Comparison of ENCODE assay signal across 31 cellular contexts in the genomic region with DNA sequence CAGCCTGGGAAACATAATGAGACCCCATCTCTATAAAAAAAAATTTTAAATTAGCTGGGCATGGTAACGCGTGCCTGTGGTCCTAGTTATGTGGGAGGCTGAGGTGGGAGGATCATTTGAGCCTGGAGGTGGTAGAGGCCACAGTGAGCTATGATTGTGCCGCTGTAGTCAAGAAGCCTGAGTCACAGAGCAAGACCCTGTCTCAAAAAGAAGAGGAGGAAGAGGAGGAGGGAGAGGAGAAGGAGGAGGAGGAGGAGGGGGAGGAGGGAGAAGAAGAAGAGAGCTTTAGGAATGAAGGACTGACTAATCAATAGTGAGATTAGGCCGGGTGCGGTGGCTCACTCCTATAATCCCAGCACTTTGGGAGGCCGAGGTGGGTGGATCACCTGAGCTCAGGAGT.
"Had no signal": no experiment of that assay in that cellular context is flagged by ENCODE, and none has a peak within 500 bp of the region (broad histone marks: within the 10 kb centered on the region; RNA-seq: fewer than 3 reads in every experiment).

No MANE protein-coding gene starts in this region.

- H3K4me3 ChIP-seq: colonic mucosa, esophagus muscularis mucosa, gastrocnemius medialis, heart left ventricle had no signal

- H3K9me3 ChIP-seq: colonic mucosa, esophagus muscularis mucosa, gastrocnemius medialis, heart left ventricle had no signal

- H3K9me3 Mint-ChIP-seq: activated B cell treated with CpG ODN at 0.5 μM for 24 hours; activated CD8-positive, alpha-beta T cell treated with anti-CD3 and anti-CD28 coated beads for 36 hours; activated T-cell treated with anti-CD3 and anti-CD28 coated beads, Interleukin-2, amount 50 U/mL, for 4 hours; activated T-helper 17 cell treated with anti-CD3 and anti-CD28 coated beads, Interleukin-2, amount 50 U/mL, for 72 hours; dendritic cell treated with granulocyte-macrophage colony-stimulating factor and Interleukin-4, amounts not matched to agents 40 ng/mL and 50 ng/mL, for 4 days; effector memory CD8-positive, alpha-beta T cell; T-helper 2 cell treated with Interferon-gamma antibody and Interleukin-4, amounts not matched to agents 5 μg/mL and 100 μg/mL, for 36 hours had no signal

- H3K27ac ChIP-seq: brain microvascular endothelial cell, colonic mucosa, esophagus muscularis mucosa, foreskin keratinocyte, gastrocnemius medialis, heart left ventricle, WERI-Rb-1 had no signal

- H3K27me3 ChIP-seq: brain microvascular endothelial cell, colonic mucosa, esophagus muscularis mucosa, gastrocnemius medialis, heart left ventricle had no signal

- DNase-seq: activated B cell treated with CpG ODN at 0.5 μM for 24 hours; activated CD4-positive, alpha-beta T cell treated with anti-CD3 and anti-CD28 coated beads for 36 hours; activated CD4-positive, alpha-beta T cell treated with anti-CD3 and anti-CD28 coated beads, Interleukin-2, amount 50 U/mL, for 1 hour; activated CD4-positive, alpha-beta T cell treated with anti-CD3 and anti-CD28 coated beads, Interleukin-2, amount 50 U/mL, for 48 hours; activated CD8-positive, alpha-beta memory T cell treated with anti-CD3 and anti-CD28 coated beads for 24 hours; activated CD8-positive, alpha-beta T cell treated with anti-CD3 and anti-CD28 coated beads for 36 hours; activated effector memory CD4-positive, alpha-beta T cell treated with Interleukin-2 at 50 U/mL for 16 hours; activated gamma-delta T cell treated with Interleukin-2 at 50 U/mL for 16 hours; activated naive CD4-positive, alpha-beta T cell treated with anti-CD3 and anti-CD28 coated beads, Interleukin-2, amount 50 U/mL, for 16 hours; activated naive CD4-positive, alpha-beta T cell treated with Interleukin-2 at 50 U/mL for 16 hours; activated T-cell treated with anti-CD3 and anti-CD28 coated beads, Interleukin-2, amount 50 U/mL, for 4 hours; amniotic stem cell; brain microvascular endothelial cell; colonic mucosa; effector CD4-positive, alpha-beta T cell; effector memory CD8-positive, alpha-beta T cell; erythroblast; foreskin keratinocyte; gastrocnemius medialis; glutamatergic neuron; heart left ventricle; T-helper 1 cell; T-helper 17 cell; T1000; WERI-Rb-1 had no signal

- H3K36me3 ChIP-seq: brain microvascular endothelial cell, colonic mucosa, esophagus muscularis mucosa, gastrocnemius medialis, heart left ventricle, WERI-Rb-1 had no signal

- H3K36me3 Mint-ChIP-seq: activated naive CD8-positive, alpha-beta T cell had no signal

- H3K4me1 ChIP-seq: colonic mucosa, esophagus muscularis mucosa, foreskin keratinocyte, gastrocnemius medialis had no signal

- H3K27me3 Mint-ChIP-seq: dendritic cell treated with granulocyte-macrophage colony-stimulating factor and Interleukin-4, amounts not matched to agents 40 ng/mL and 50 ng/mL, for 4 days had no signal

- H3K27ac Mint-ChIP-seq: activated B cell treated with CpG ODN at 0.5 μM for 24 hours; activated CD4-positive, alpha-beta T cell treated with anti-CD3 and anti-CD28 coated beads for 36 hours; activated CD8-positive, alpha-beta T cell treated with anti-CD3 and anti-CD28 coated beads for 36 hours; activated naive CD8-positive, alpha-beta T cell; activated T-helper 17 cell treated with anti-CD3 and anti-CD28 coated beads, Interleukin-2, amount 50 U/mL, for 72 hours; dendritic cell treated with granulocyte-macrophage colony-stimulating factor and Interleukin-4, amounts not matched to agents 40 ng/mL and 50 ng/mL, for 4 days; effector memory CD8-positive, alpha-beta T cell; T-helper 17 cell; T-helper 2 cell treated with Interferon-gamma antibody and Interleukin-4, amounts not matched to agents 5 μg/mL and 100 μg/mL, for 36 hours had no signal

- ATAC-seq: activated CD4-positive, alpha-beta T cell treated with anti-CD3 and anti-CD28 coated beads for 36 hours; activated CD4-positive, CD25-positive, alpha-beta regulatory T cell treated with anti-CD3 and anti-CD28 coated beads, Interleukin-2, amount 50 U/mL, for 24 hours; activated CD8-positive, alpha-beta T cell treated with anti-CD3 and anti-CD28 coated beads for 36 hours; activated T-cell treated with anti-CD3 and anti-CD28 coated beads, Interleukin-2, amount 50 U/mL, for 4 hours; activated T-helper 17 cell treated with anti-CD3 and anti-CD28 coated beads, Interleukin-2, amount 50 U/mL, for 72 hours; effector memory CD8-positive, alpha-beta T cell; foreskin keratinocyte; gastrocnemius medialis; heart left ventricle; T-helper 17 cell had no signal

- H3K4me3 Mint-ChIP-seq: activated B cell treated with CpG ODN at 0.5 μM for 24 hours; activated CD4-positive, alpha-beta T cell treated with anti-CD3 and anti-CD28 coated beads for 36 hours; activated CD8-positive, alpha-beta T cell treated with anti-CD3 and anti-CD28 coated beads for 36 hours; activated naive CD8-positive, alpha-beta T cell; activated T-cell treated with anti-CD3 and anti-CD28 coated beads, Interleukin-2, amount 50 U/mL, for 4 hours; activated T-helper 17 cell treated with anti-CD3 and anti-CD28 coated beads, Interleukin-2, amount 50 U/mL, for 72 hours; dendritic cell treated with granulocyte-macrophage colony-stimulating factor and Interleukin-4, amounts not matched to agents 40 ng/mL and 50 ng/mL, for 4 days; effector memory CD8-positive, alpha-beta T cell; T-helper 17 cell; T-helper 2 cell treated with Interferon-gamma antibody and Interleukin-4, amounts not matched to agents 5 μg/mL and 100 μg/mL, for 36 hours had no signal
